8 cellular contexts compared by ENCODE assay signal in genomic region chr13:26382843-26383242, GRCh38.
"Had no signal": no experiment of that assay in that cellular context is flagged by ENCODE, and none has a peak within 500 bp of the region (broad histone marks: within the 10 kb centered on the region; RNA-seq: fewer than 3 reads in every experiment).

No MANE protein-coding gene starts in this region.

- H3K4me3 Mint-ChIP-seq: IgD-negative memory B cell had no signal

- DNase-seq: IMR-90, KBM-7, KG1 had no signal

- H3K27me3 Mint-ChIP-seq: IgD-negative memory B cell had no signal

- H3K9me3 Mint-ChIP-seq: IgD-negative memory B cell had no signal

- FAIRE-seq: HepG2, HTR-8/SVneo, K562 had no signal

- H3K27ac ChIP-seq: HL-60 had no signal

- ATAC-seq: HepG2, K562 had no signal
